ENCODE assay signal across 21 cellular contexts in genomic region chr10:114713525-114713924, GRCh38. TPM values are rescaled to one million over a fixed set of nuclear protein-coding genes. Genes with fewer than 3 reads are reported as not detected.
A peak's percentile ranks its signal among the peaks of the same experiment; 100 is the strongest.
DNase-seq lines count a peak whose midpoint lies in the region; ATAC-seq, FAIRE-seq and TF ChIP-seq lines count a peak whose summit lies in the region.
"Had no signal": no experiment of that assay in that cellular context is flagged by ENCODE, and none has a peak within 500 bp of the region (broad histone marks: within the 10 kb centered on the region; RNA-seq: fewer than 3 reads in every experiment).

No MANE protein-coding gene starts in this region.

- H2AK9ac ChIP-seq in IMR-90 (replicated peaks; ENCODE audit: low read depth, low read length, poor library complexity) = no peak overlapping the region

- WGBS in IMR-90 (ENCODE audit: extremely low coverage in 2 of 2, insufficient read length in 1 of 2), 2 experiments = no CpG with 5 or more reads among the region's 5 CpGs

- H3K4me2 ChIP-seq in IMR-90 (ENCODE audit: low read depth, low read length) (no peak overlapping the region), endothelial cell of umbilical vein (ENCODE audit: insufficient read depth, low read length) (peak overlapping the region; percentile 31)

- H2BK120ac ChIP-seq in IMR-90 (ENCODE audit: low read depth, low read length) = peak overlapping the region; percentile 87

- BruUV-seq in IMR-90 (replicated peaks; lab: Mats Ljungman, UMichigan) (no TSS peak), endothelial cell of umbilical vein (replicated peaks; lab: Mats Ljungman, UMichigan) (no TSS peak)

- TF ChIP-seq POLR2A in IMR-90 (IDR thresholded peaks at IDR 0.05; ENCODE audit: low read depth, low read length) = no peak
- no peak for TF ChIP-seq POLR2A in endothelial cell of umbilical vein (IDR thresholded peaks at IDR 0.05; ENCODE audit: low read depth, low read length)
- no peak for TF ChIP-seq POLR2A in gastrocnemius medialis (IDR thresholded peaks at IDR 0.05)

- H2AFZ ChIP-seq in IMR-90 (replicated peaks; ENCODE audit: low read length, poor library complexity) (no peak overlapping the region), endothelial cell of umbilical vein (ENCODE audit: low read depth, low read length) (peak overlapping the region; percentile 77)
- H2AFZ ChIP-seq: parathyroid adenoma had no signal

- dilution Hi-C loops in IMR-90 (cut with HindIII; ENCODE audit: low sequenced_read_pairs, unreplicated experiment) = no loop called here
- dilution Hi-C loops in endothelial cell of umbilical vein (cut with MboI; ENCODE audit: extremely low pct_ligation_motif_present, low sequenced_read_pairs) = no loop called here

- H4K20me1 ChIP-seq in IMR-90 (ENCODE audit: insufficient read depth, low read length) (no peaks in the 10 kb centered on the region), endothelial cell of umbilical vein (replicated peaks; ENCODE audit: control insufficient read depth, extremely low read depth, insufficient read depth, low read length) (no peaks in the 10 kb centered on the region)

- H3K79me2 ChIP-seq in endothelial cell of umbilical vein (ENCODE audit: control insufficient read depth, insufficient read depth, low read length) = no peaks in the 10 kb centered on the region

- CTCF ChIA-PET in IMR-90 (lab: Yijun Ruan, JAX) = interaction anchor here (1.2 kb wide), 1 partner anchor 10 kb away, joined by 3 read pairs; no protein-coding TSS in a partner anchor
- CTCF ChIA-PET in endothelial cell of umbilical vein (lab: Charles Lee) = interaction anchor here (1.0 to 3.6 kb wide), 8 partner anchors 10 to 242 kb away, joined by 3 to 33 read pairs (median 4); partner anchors contain the start of gene FHIP2A

- H4K8ac ChIP-seq in IMR-90 (ENCODE audit: low read depth in 2 of 2, low read length in 2 of 2) = peak overlapping the region in 1 of 2 experiments; percentile 53; a peak in 1 of 4 replicates

- no peak overlapping the region for H3K9ac ChIP-seq in IMR-90 (ENCODE audit: low read depth, low read length)
- peak overlapping the region; percentile 38 for H3K9ac ChIP-seq in endothelial cell of umbilical vein (replicated peaks; ENCODE audit: extremely low read depth, insufficient read depth, low read length)
- H3K9ac ChIP-seq: parathyroid adenoma had no signal

- H2AK5ac ChIP-seq in IMR-90 (ENCODE audit: low read depth, low read length) = peak overlapping the region; percentile 29; the same call in 1 of the 2 replicates

- no peak for ATAC-seq in IMR-90 (ENCODE audit: low read depth)
- ATAC-seq in gastrocnemius medialis = no peak
- no peak for ATAC-seq in stimulated activated naive CD8-positive, alpha-beta T cell treated with anti-CD3 and anti-CD28 coated beads, Interleukin-15, Interleukin-2, amounts not matched to agents 100 U/mL and 50 U/mL, for 24 hours
- ATAC-seq in HG03439 (IDR thresholded peaks at IDR 0.05; ENCODE audit: unreplicated experiment) = no peak
- no peak for ATAC-seq in HG03469 (IDR thresholded peaks at IDR 0.05; ENCODE audit: unreplicated experiment)
- ATAC-seq: activated CD4-positive, alpha-beta T cell treated with anti-CD3 and anti-CD28 coated beads for 36 hours had no signal

- no peaks in the 10 kb centered on the region for H3K9me3 ChIP-seq in IMR-90 (ENCODE audit: control insufficient read depth, insufficient read depth, low read length)
- no peaks in the 10 kb centered on the region for H3K9me3 ChIP-seq in endothelial cell of umbilical vein (replicated peaks; ENCODE audit: control insufficient read depth, insufficient read depth, low read length)
- no peaks in the 10 kb centered on the region for H3K9me3 ChIP-seq in gastrocnemius medialis
- H3K9me3 ChIP-seq: suprapubic skin had no signal

- H3K4me1 ChIP-seq in IMR-90 (ENCODE audit: control insufficient read depth, insufficient read depth, low read length) (peaks cover 14% of the 10 kb centered on the region), endothelial cell of umbilical vein (ENCODE audit: control insufficient read depth, extremely low read depth, insufficient read depth, low read length) (peaks cover 41% of the 10 kb centered on the region), gastrocnemius medialis (peaks cover 14 to 41% of the 10 kb centered on the region in 2 donors)

- H3K27ac ChIP-seq in IMR-90 (ENCODE audit: insufficient read depth, low read length) (no peak overlapping the region), endothelial cell of umbilical vein (ENCODE audit: insufficient read depth, low read depth, low read length) (peak overlapping the region; percentile 58), gastrocnemius medialis (peak overlapping the region; percentile 41 to 72 (median 63))
- H3K27ac ChIP-seq: parathyroid adenoma had no signal

- H3K9me1 ChIP-seq in IMR-90 (ENCODE audit: insufficient read depth, low read length) = peaks cover 14% of the 10 kb centered on the region
- no peaks in the 10 kb centered on the region for H3K9me1 ChIP-seq in endothelial cell of umbilical vein (replicated peaks; ENCODE audit: control insufficient read depth, extremely low read depth, insufficient read depth, low read length)

- POLR2A ChIA-PET in IMR-90 (lab: Charles Lee; ENCODE audit: unreplicated experiment) = no interaction called here
- POLR2A ChIA-PET in endothelial cell of umbilical vein (lab: Charles Lee) = interaction anchor here (0.6 kb wide), 1 partner anchor 103 kb away, joined by 3 read pairs; no protein-coding TSS in a partner anchor

- in situ Hi-C loops in IMR-90 (cut with MboI; ENCODE audit: low sequenced_read_pairs) = loop anchor here (5.0 kb wide), 1 partner anchor 69 kb away; no protein-coding TSS in a partner anchor
- in situ Hi-C loops in gastrocnemius medialis (cut with MboI; ENCODE audit: low sequenced_read_pairs in 4 of 4) = no loop called here

- TF ChIP-seq CTCF in IMR-90 (conservative IDR thresholded peaks at IDR 0.05; ENCODE audit: low read depth, low read length) = no peak
- no peak for TF ChIP-seq CTCF in endothelial cell of umbilical vein (IDR thresholded peaks at IDR 0.05; ENCODE audit: extremely low read depth in 1 of 2, insufficient read depth in 1 of 2, low read depth in 1 of 2, low read length in 2 of 2)
- no peak for TF ChIP-seq CTCF in gastrocnemius medialis (IDR thresholded peaks at IDR 0.05 in 4 of 5, conservative IDR thresholded peaks at IDR 0.05 in 1 of 5)

- intact Hi-C loops in IMR-90 (cut with micrococcal nuclease) (loop anchor here (5.0 kb wide), 1 partner anchor 54 kb away; no protein-coding TSS in a partner anchor), endothelial cell of umbilical vein (cut with micrococcal nuclease) (no loop called here), gastrocnemius medialis (cut with DNase I; ENCODE audit: low total_unique reads) (no loop called here)

- H3K4me3 ChIP-seq in IMR-90 (ENCODE audit: insufficient read depth, low read depth, low read length) = no peak overlapping the region
- H3K4me3 ChIP-seq in endothelial cell of umbilical vein (replicated peaks in 1 of 3; ENCODE audit: insufficient read depth in 1 of 3, low read depth in 1 of 3, low read length in 3 of 3) = no peak overlapping the region
- H3K4me3 ChIP-seq in gastrocnemius medialis = no peak overlapping the region
- H3K4me3 ChIP-seq: suprapubic skin had no signal

- H3K27me3 ChIP-seq in IMR-90 (ENCODE audit: control insufficient read depth, insufficient read depth, low read length) (no peaks in the 10 kb centered on the region), endothelial cell of umbilical vein (ENCODE audit: control insufficient read depth in 2 of 2, insufficient read depth in 2 of 2, low read length in 2 of 2) (no peaks in the 10 kb centered on the region), gastrocnemius medialis (no peaks in the 10 kb centered on the region)
- H3K27me3 ChIP-seq: suprapubic skin had no signal

- H3K14ac ChIP-seq in IMR-90 (replicated peaks; ENCODE audit: low read depth, low read length) = peak overlapping the region; percentile 83

- peak overlapping the region; percentile 64 for H4K91ac ChIP-seq in IMR-90 (ENCODE audit: insufficient read depth, low read depth, low read length)

- peak overlapping the region; percentile 85 for H2BK20ac ChIP-seq in IMR-90 (ENCODE audit: low read depth, low read length)

- H3K36me3 ChIP-seq in IMR-90 (ENCODE audit: control insufficient read depth, insufficient read depth, low read length) = no peaks in the 10 kb centered on the region
- no peaks in the 10 kb centered on the region for H3K36me3 ChIP-seq in endothelial cell of umbilical vein (ENCODE audit: control insufficient read depth in 2 of 2, extremely low read depth in 1 of 2, insufficient read depth in 2 of 2, low read length in 2 of 2)
- no peaks in the 10 kb centered on the region for H3K36me3 ChIP-seq in gastrocnemius medialis
- H3K36me3 ChIP-seq: suprapubic skin had no signal

- no peak for FAIRE-seq in endothelial cell of umbilical vein (lab: Jason Lieb, UNC)

- DNase-seq in GDM1 (lab: John Stamatoyannopoulos, UW) (peak; percentile 31), IMR-90 (no peak), endothelial cell of umbilical vein (ENCODE audit: low read depth, low spot score) (peak; percentile 52), gastrocnemius medialis (no peak)
- no peak for DNase-seq in stimulated activated naive CD8-positive, alpha-beta T cell treated with anti-CD3 and anti-CD28 coated beads, Interleukin-15, Interleukin-2, amounts not matched to agents 100 U/mL and 50 U/mL, for 24 hours
- DNase-seq: activated CD4-positive, alpha-beta T cell treated with anti-CD3 and anti-CD28 coated beads for 36 hours; activated CD8-positive, alpha-beta memory T cell treated with anti-CD3 and anti-CD28 coated beads for 24 hours; activated T-cell treated with anti-CD3 and anti-CD28 coated beads, Interleukin-2, amount 50 U/mL, for 24 hours; AML-193; erythroblast; KG1; MV-4-11; naive B cell; NCI-H1694; NCI-H2227 treated with DMSO at 0.1 percent for 48 hours; NCI-H748 treated with DMSO at 0.1 percent for 48 hours; SHP77 treated with DMSO at 0.1 percent for 48 hours had no signal

- H3K56ac ChIP-seq in IMR-90 (ENCODE audit: extremely low read depth, insufficient read depth, low read length) = no peak overlapping the region

- peak overlapping the region; percentile 63 for H2BK5ac ChIP-seq in IMR-90 (ENCODE audit: low read depth, low read length, poor library complexity, severe bottlenecking)

- H3K4ac ChIP-seq in IMR-90 (ENCODE audit: low read depth, low read length) = peak overlapping the region; percentile 79

- H3K79me1 ChIP-seq in IMR-90 (ENCODE audit: low read depth in 1 of 2, low read length in 2 of 2) = peaks cover 0 to 7% of the 10 kb centered on the region in 2 experiments; a peak in 1 of 4 replicates

- H3K18ac ChIP-seq in IMR-90 (ENCODE audit: low read depth, low read length) = peak overlapping the region; percentile 65

- no peak for TF ChIP-seq RAD21 in IMR-90 (IDR thresholded peaks at IDR 0.05; ENCODE audit: low read length)

- peak overlapping the region; percentile 61; the same call in 2 of the 3 replicates for H2BK15ac ChIP-seq in IMR-90 (ENCODE audit: low read depth, low read length)

- peak overlapping the region; percentile 53; the same call in 1 of the 2 replicates for H4K5ac ChIP-seq in IMR-90 (ENCODE audit: low read depth, low read length)

- H3K23ac ChIP-seq in IMR-90 (ENCODE audit: low read depth, low read length) = 0 out of 2 replicates have a peak overlapping the region, but pooled peaks have one; percentile 54

RNA-seq across cellular contexts. Expression of gene ABLIM1, which starts 55.5 kb away (rescaled TPM):
- total RNA-seq in IMR-90 (2012; rRNA removed) = 9.9 and 11.1 TPM in 2 replicates
- polyA plus RNA-seq in IMR-90 (2012; rRNA removed) = 7.7 and 8.1 TPM in 2 replicates
- 2.7 and 6.9 TPM in 2 replicates for polyA plus RNA-seq in IMR-90 (2012; cell fraction: cytosol; rRNA removed)
- polyA plus RNA-seq in IMR-90 (2012; cell fraction: nucleus; rRNA removed; ENCODE audit: low replicate concordance) = 10.3 and 22.7 TPM in 2 replicates
- 111 and 128 TPM in 2 replicates for total RNA-seq in endothelial cell of umbilical vein
- polyA plus RNA-seq in endothelial cell of umbilical vein = 202 and 235 TPM in 2 replicates
- polyA plus RNA-seq in endothelial cell of umbilical vein (2011; cell fraction: cytosol; rRNA removed) = 70.1 and 75.0 TPM in 2 replicates
- polyA plus RNA-seq in endothelial cell of umbilical vein (2011; cell fraction: nucleus; rRNA removed) = 155 and 160 TPM in 2 replicates
- polyA plus RNA-seq in endothelial cell of umbilical vein (2012) = 56.4 and 63.6 TPM in 2 replicates
- 467 and 488 TPM in 2 replicates for polyA minus RNA-seq in endothelial cell of umbilical vein
- polyA minus RNA-seq in endothelial cell of umbilical vein (2011; cell fraction: cytosol; rRNA and poly(A)+ RNA removed) = 79.5 TPM
- 282 and 347 TPM in 2 replicates for polyA minus RNA-seq in endothelial cell of umbilical vein (2011; cell fraction: nucleus; rRNA and poly(A)+ RNA removed)
- total RNA-seq in gastrocnemius medialis = 100 to 1,000 TPM in 3 of 4 donors, 10 to 100 TPM in 1; 84.7 to 203 (median 150) TPM

Comparison
In these comparisons a context has a peak if more than half of its experiments do, and no peak if none do; other contexts are left out.
1. DNase-seq: peak in GDM1 (single experiment) and endothelial cell of umbilical vein (single experiment); none in IMR-90 (single experiment), gastrocnemius medialis (0 of 2) and stimulated activated naive CD8-positive, alpha-beta T cell treated with anti-CD3 and anti-CD28 coated beads, Interleukin-15, Interleukin-2, amounts not matched to agents 100 U/mL and 50 U/mL, for 24 hours (single experiment).